ENCODE assay signal across 8 cellular contexts in genomic region chr1:94927405-94928175, GRCh38. TPM values are rescaled to one million over a fixed set of nuclear protein-coding genes. Genes with fewer than 3 reads are reported as not detected.
DNase-seq lines count a peak whose midpoint lies in the region; ATAC-seq and TF ChIP-seq lines count a peak whose summit lies in the region.

No MANE protein-coding gene starts in this region.

- H2AFZ ChIP-seq in neural cell (ENCODE audit: low read depth, low read length): peak overlapping the region; percentile 52

- no peak for TF ChIP-seq CTCF in neural cell (IDR thresholded peaks at IDR 0.05; ENCODE audit: poor library complexity, severe bottlenecking)

- no peak for TF ChIP-seq EP300 in neural cell (conservative IDR thresholded peaks at IDR 0.05; ENCODE audit: poor library complexity, severe bottlenecking)

- no peaks in the 10 kb centered on the region for H4K20me1 ChIP-seq in neural cell (ENCODE audit: insufficient read depth)

- H3K4me3 ChIP-seq in esophagus (ENCODE audit: low read depth in 1 of 2, low read length in 2 of 2) (peak overlapping the region; percentile 75 to 82), neural cell (ENCODE audit: low read length) (peak overlapping the region; percentile 94)

- no peaks in the 10 kb centered on the region for H3K9me3 ChIP-seq in esophagus (ENCODE audit: control insufficient read depth in 2 of 2, insufficient read depth in 1 of 2, low read depth in 1 of 2, low read length in 1 of 2)
- H3K9me3 ChIP-seq in neural cell (ENCODE audit: low read length): no peaks in the 10 kb centered on the region

- no peaks in the 10 kb centered on the region for H3K36me3 ChIP-seq in esophagus (ENCODE audit: control insufficient read depth in 2 of 2, insufficient read depth in 2 of 2, low read length in 1 of 2)
- H3K36me3 ChIP-seq in neural cell (ENCODE audit: insufficient read depth, low read length): peaks cover 2% of the 10 kb centered on the region

- DNase-seq in G401 (ENCODE audit: low spot score): peak; percentile 64
- peak; percentile 39 for DNase-seq in SK-N-DZ (ENCODE audit: low spot score)
- no peak for DNase-seq in NOMO-1 treated with dmso at 0.1 percent for 144 hours (lab: John Stamatoyannopoulos, UW; ENCODE audit: unreplicated experiment)
- no peak for DNase-seq in posterior vena cava (ENCODE audit: low spot score)

- peaks cover 0 to 2% of the 10 kb centered on the region in 2 donors for H3K4me1 ChIP-seq in esophagus (ENCODE audit: control insufficient read depth in 2 of 2, insufficient read depth in 2 of 2, low read length in 1 of 2)

- ATAC-seq in HG02885 (IDR thresholded peaks at IDR 0.05; ENCODE audit: poor library complexity, unreplicated experiment) (peak; percentile 8), GM18502 (IDR thresholded peaks at IDR 0.05; ENCODE audit: poor library complexity, unreplicated experiment) (no peak)

- peak overlapping the region; percentile 52 for H3K4me2 ChIP-seq in neural cell (ENCODE audit: low read length)

- in situ Hi-C loops in G401 (cut with HindIII; ENCODE audit: low sequenced_read_pairs): no loop called here

- H3K9me2 ChIP-seq in neural cell (ENCODE audit: insufficient read depth, low read length): no peaks in the 10 kb centered on the region

- peak overlapping the region; percentile 91 for H3K9ac ChIP-seq in neural cell (ENCODE audit: low read length)

- no peak for TF ChIP-seq RAD21 in neural cell (conservative IDR thresholded peaks at IDR 0.05)

- H3K27me3 ChIP-seq in esophagus (ENCODE audit: control insufficient read depth in 1 of 2, insufficient read depth in 2 of 2, low read length in 2 of 2) (no peaks in the 10 kb centered on the region), neural cell (ENCODE audit: insufficient read depth, low read depth, low read length) (no peaks in the 10 kb centered on the region)

- intact Hi-C loops in posterior vena cava (cut with DNase I): loop anchor here (5.0 to 10.0 kb wide), 4 partner anchors 45 to 107 kb away; no protein-coding TSS in a partner anchor

- H3K79me2 ChIP-seq in neural cell (replicated peaks; ENCODE audit: insufficient read depth, low read length): peaks cover 57% of the 10 kb centered on the region

- WGBS in esophagus, 2 donors: 17 to 21% methylated on average over 29 to 40 of the region's 40 CpGs

- no peaks in the 10 kb centered on the region for H3F3A ChIP-seq in neural cell (ENCODE audit: insufficient read depth, low read length, poor library complexity, severe bottlenecking)

- H3K27ac ChIP-seq in esophagus (ENCODE audit: low read depth in 2 of 2, low read length in 1 of 2): peak overlapping the region; percentile 88 to 89
- H3K27ac ChIP-seq in neural cell (ENCODE audit: low read length): peak overlapping the region; percentile 17

TF ChIP-seq in neural cell, 6 proteins besides CTCF, POLR2A, EP300 and RAD21:
- TF ChIP-seq TAF1 (IDR thresholded peaks at IDR 0.05; ENCODE audit: low read depth) (no peak), SMC3 (conservative IDR thresholded peaks at IDR 0.05; ENCODE audit: poor library complexity) (no peak), MXI1 (conservative IDR thresholded peaks at IDR 0.05; ENCODE audit: poor library complexity, severe bottlenecking) (no peak), POLR2AphosphoS5 (IDR thresholded peaks at IDR 0.05) (no peak), EZH2 (IDR thresholded peaks at IDR 0.05; ENCODE audit: borderline replicate concordance, insufficient read depth, low read length, poor library complexity, severe bottlenecking) (no peak), REST (IDR thresholded peaks at IDR 0.05; ENCODE audit: borderline replicate concordance) (no peak)

RNA-seq across cellular contexts. Expression of gene CNN3, which starts 0.7 kb away (rescaled TPM):
- total RNA-seq in G401 (2014; rRNA removed; shearing (Covaris generic)): 142 and 206 TPM in 2 replicates
- 158 and 161 TPM in 2 replicates for polyA plus RNA-seq in SK-N-DZ (2014; cell fraction: cytosol; rRNA removed)
- 83.0 and 108 TPM in 2 replicates for polyA plus RNA-seq in SK-N-DZ (2014; cell fraction: nucleus; rRNA removed)
- 100 to 1,000 TPM; 101 to 104 TPM for polyA plus RNA-seq in esophagus
- polyA plus RNA-seq in neural cell: 105 and 106 TPM in 2 replicates
- 96.7 and 107 TPM in 2 replicates for polyA minus RNA-seq in neural cell
- 100 to 1,000 TPM; 385 to 542 TPM for total RNA-seq in posterior vena cava

Comparison
In these comparisons a context has a peak if more than half of its experiments do, and no peak if none do; other contexts are left out.
1. DNase-seq: peak in G401 (single experiment) and SK-N-DZ (single experiment); none in NOMO-1 treated with dmso at 0.1 percent for 144 hours (single experiment) and posterior vena cava (single experiment).